Comparison of ENCODE assay signal across 18 cellular contexts in the genomic region with DNA sequence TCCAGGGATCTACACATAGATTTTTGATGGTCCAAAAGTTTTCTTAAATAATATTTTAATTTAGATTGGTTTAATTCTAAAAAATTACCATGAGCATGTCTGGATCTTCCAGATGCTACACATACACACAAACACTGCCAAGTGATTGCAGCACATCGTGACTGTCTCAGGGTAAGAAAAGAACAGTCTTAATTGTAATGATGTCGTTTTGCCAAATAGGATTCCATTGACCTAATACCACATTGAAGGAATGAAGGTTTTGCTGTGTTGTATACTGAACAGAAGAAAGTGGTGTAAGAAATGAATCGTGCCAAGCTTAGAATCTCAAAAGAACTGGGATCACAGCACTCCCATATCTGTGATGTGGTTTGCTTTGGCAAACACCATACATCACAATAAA.
"Had no signal": no experiment of that assay in that cellular context is flagged by ENCODE, and none has a peak within 500 bp of the region (broad histone marks: within the 10 kb centered on the region; RNA-seq: fewer than 3 reads in every experiment).

No MANE protein-coding gene starts in this region.

- ATAC-seq: left ventricle myocardium superior; lower lobe of right lung; natural killer cell; psoas muscle; right cardiac atrium; stimulated activated memory B cell treated with anti-CD40 and anti-IgM and Interleukin-4, amounts not matched to agents 10 μg/mL and 1 μg/mL and 100 μg/mL, for 72 hours; upper lobe of right lung had no signal

- H3K4me3 ChIP-seq: dorsolateral prefrontal cortex, lower lobe of right lung, ovary, psoas muscle, skin epidermis, spleen, thoracic aorta, tibial nerve, upper lobe of right lung, uterus had no signal

- DNase-seq: dorsolateral prefrontal cortex; effector CD4-positive, alpha-beta T cell; left ventricle myocardium superior; lower lobe of right lung; natural killer cell; occipital lobe; ovary; posterior cingulate gyrus; psoas muscle; right cardiac atrium; spleen; stimulated activated CD4-positive, alpha-beta T cell treated with anti-CD3 and anti-CD28 coated beads, Interleukin-4, amount 100 ng/mL, for 4 hours; upper lobe of right lung; uterus had no signal
